ENCODE assay signal across 1 cellular context in genomic region chr7:869348-869747, GRCh38.
TF ChIP-seq lines count a peak whose summit lies in the region.

No MANE protein-coding gene starts in this region.

TF ChIP-seq in WTC11, 78 proteins besides CTCF, POLR2A, EP300 and RAD21 (continued from another document):
- TF ChIP-seq FOXP4 (CRISPR knock-in tag; IDR thresholded peaks at IDR 0.05) (no peak), IRF2 (CRISPR knock-in tag; IDR thresholded peaks at IDR 0.05; ENCODE audit: borderline replicate concordance, low read depth) (no peak), CDX4 (CRISPR knock-in tag; IDR thresholded peaks at IDR 0.05; ENCODE audit: borderline replicate concordance) (no peak), KAT7 (CRISPR knock-in tag; IDR thresholded peaks at IDR 0.05; ENCODE audit: borderline replicate concordance) (no peak), ZNF138 (CRISPR knock-in tag; conservative IDR thresholded peaks at IDR 0.05) (no peak), HMGA2 (CRISPR knock-in tag; IDR thresholded peaks at IDR 0.05) (no peak)
